13 cellular contexts compared by ENCODE assay signal in the genomic region with DNA sequence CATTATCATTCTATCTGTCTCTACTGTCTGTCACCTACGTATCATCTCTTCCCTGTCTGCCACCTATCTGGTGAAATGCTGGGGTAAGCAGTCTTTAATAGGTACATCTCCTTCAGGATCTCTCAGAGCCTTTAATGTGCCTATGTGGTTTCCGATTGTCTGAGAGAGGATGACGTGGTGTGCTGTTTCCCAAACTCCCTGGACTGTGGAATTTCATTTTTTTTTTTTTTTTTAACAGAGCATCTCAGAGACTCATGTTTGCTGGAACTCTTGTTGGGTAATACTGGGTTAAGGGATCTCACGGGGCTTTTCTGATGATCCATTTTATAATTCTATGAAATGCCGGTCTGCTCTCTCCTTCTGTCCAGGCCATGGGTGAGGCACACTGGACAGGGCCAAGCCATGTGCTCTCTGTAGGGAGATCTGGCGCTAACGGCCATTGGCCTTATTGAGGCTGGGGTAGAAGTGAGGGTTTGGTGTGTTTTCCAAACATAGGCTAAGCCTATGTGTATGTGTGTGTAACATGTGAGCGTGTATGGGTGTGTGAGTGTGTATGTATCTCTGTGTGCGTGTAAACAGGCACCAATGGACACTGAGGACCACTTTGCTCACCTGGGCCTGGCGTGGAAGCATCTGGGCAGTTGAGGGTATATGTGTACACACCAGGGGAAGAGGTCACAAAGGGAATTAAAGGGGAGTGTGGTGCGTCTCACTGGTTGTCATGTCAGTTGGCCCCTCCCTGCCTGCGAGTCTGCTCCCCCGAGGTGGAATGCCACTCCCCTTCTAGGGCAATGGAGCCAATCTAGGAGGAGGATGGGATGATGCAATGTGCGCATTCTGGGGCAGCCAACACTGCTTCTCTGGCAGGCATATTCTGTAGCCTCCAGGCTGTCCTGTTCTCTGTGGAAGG. TPM values are rescaled to one million over a fixed set of nuclear protein-coding genes. Genes with fewer than 3 reads are reported as not detected.
"Had no signal": no experiment of that assay in that cellular context is flagged by ENCODE, and none has a peak within 500 bp of the region (broad histone marks: within the 10 kb centered on the region; RNA-seq: fewer than 3 reads in every experiment).

No MANE protein-coding gene starts in this region.

- H3K4me1 Mint-ChIP-seq: activated naive CD8-positive, alpha-beta T cell treated with anti-CD3 and anti-CD28 coated beads for 36 hours had no signal

- ATAC-seq: activated CD8-positive, alpha-beta memory T cell treated with anti-CD3 and anti-CD28 coated beads, Interleukin-2, amount 10 ng/mL, durations not matched to agents 7 days and 5 days; left lung had no signal

- H3K4me1 ChIP-seq: esophagus squamous epithelium, left lung, stomach had no signal

- H3K4me3 ChIP-seq: dorsolateral prefrontal cortex, esophagus squamous epithelium, left lung, stomach had no signal

- H3K27ac Mint-ChIP-seq: activated CD8-positive, alpha-beta memory T cell treated with anti-CD3 and anti-CD28 coated beads, Interleukin-2, amount 10 ng/mL, durations not matched to agents 7 days and 5 days; activated naive CD8-positive, alpha-beta T cell treated with anti-CD3 and anti-CD28 coated beads for 36 hours; nephron had no signal

- H3K4me3 Mint-ChIP-seq: activated CD8-positive, alpha-beta memory T cell treated with anti-CD3 and anti-CD28 coated beads, Interleukin-2, amount 10 ng/mL, durations not matched to agents 7 days and 5 days; activated naive CD8-positive, alpha-beta T cell treated with anti-CD3 and anti-CD28 coated beads for 36 hours; nephron had no signal

- H3K36me3 Mint-ChIP-seq: activated CD8-positive, alpha-beta memory T cell treated with anti-CD3 and anti-CD28 coated beads, Interleukin-2, amount 10 ng/mL, durations not matched to agents 7 days and 5 days; activated naive CD8-positive, alpha-beta T cell treated with anti-CD3 and anti-CD28 coated beads for 36 hours had no signal

- H3K27ac ChIP-seq: dorsolateral prefrontal cortex, esophagus squamous epithelium, left lung, stomach had no signal

- DNase-seq: activated CD4-positive, alpha-beta T cell treated with anti-CD3 and anti-CD28 coated beads for 1 hour; activated CD4-positive, alpha-beta T cell treated with anti-CD3 and anti-CD28 coated beads, Interleukin-2, amount 50 U/mL, for 48 hours; activated CD8-positive, alpha-beta memory T cell treated with anti-CD3 and anti-CD28 coated beads, Interleukin-2, amount 10 ng/mL, durations not matched to agents 7 days and 5 days; activated gamma-delta T cell treated with Interleukin-2 at 50 U/mL for 16 hours; activated naive CD8-positive, alpha-beta T cell treated with anti-CD3 and anti-CD28 coated beads for 36 hours; dorsolateral prefrontal cortex; esophagus squamous epithelium; foreskin fibroblast; left lung; occipital lobe; stimulated activated CD4-positive, alpha-beta T cell treated with anti-CD3 and anti-CD28 coated beads, Interleukin-4, amount 100 ng/mL, for 4 hours; stomach had no signal

- H3K9me3 Mint-ChIP-seq: activated naive CD8-positive, alpha-beta T cell treated with anti-CD3 and anti-CD28 coated beads for 36 hours had no signal

- H3K9me3 ChIP-seq: esophagus squamous epithelium, left lung, stomach had no signal

- H3K36me3 ChIP-seq: esophagus squamous epithelium, left lung, stomach had no signal

RNA-seq across cellular contexts. Expression of a gene that starts 7.8 kb away (rescaled TPM):
- total RNA-seq: activated CD8-positive, alpha-beta memory T cell treated with anti-CD3 and anti-CD28 coated beads, Interleukin-2, amount 10 ng/mL, durations not matched to agents 7 days and 5 days; activated naive CD8-positive, alpha-beta T cell treated with anti-CD3 and anti-CD28 coated beads for 36 hours had no signal
